28 cellular contexts compared by ENCODE assay signal in genomic region chr15:58509556-58509955, GRCh38.
"Had no signal": no experiment of that assay in that cellular context is flagged by ENCODE, and none has a peak within 500 bp of the region (broad histone marks: within the 10 kb centered on the region; RNA-seq: fewer than 3 reads in every experiment).

No MANE protein-coding gene starts in this region.

- H3K36me3 Mint-ChIP-seq: stimulated activated effector memory CD8-positive, alpha-beta T cell treated with anti-CD3 and anti-CD28 coated beads, Interleukin-12 subunit alpha, Interleukin-12 subunit beta, amount 100 ng/mL, for 72 hours; stimulated activated memory B cell treated with anti-CD40 and anti-IgM and Interleukin-4, amounts not matched to agents 10 μg/mL and 1 μg/mL and 100 μg/mL, for 72 hours; stimulated activated naive B cell treated with anti-CD40 and anti-IgM and Interleukin-4, amounts not matched to agents 10 μg/mL and 1 μg/mL and 100 μg/mL, for 72 hours; type B pancreatic cell had no signal

- H3K27ac ChIP-seq: stomach, suprapubic skin, testis, thoracic aorta, thyroid gland, tibial artery, tibial nerve, transverse colon, upper lobe of left lung, upper lobe of right lung, uterus, vagina had no signal

- H3K4me3 ChIP-seq: stomach, suprapubic skin, testis, thoracic aorta, thyroid gland, tibial artery, tibial nerve, transverse colon, upper lobe of left lung, upper lobe of right lung, uterus, vagina had no signal

- H3K27me3 ChIP-seq: stomach, suprapubic skin, testis, thyroid gland, tibial artery, tibial nerve, transverse colon, upper lobe of left lung, upper lobe of right lung, uterus, vagina had no signal

- ATAC-seq: stimulated activated effector memory CD8-positive, alpha-beta T cell treated with anti-CD3 and anti-CD28 coated beads, Interleukin-12 subunit alpha, Interleukin-12 subunit beta, amount 100 ng/mL, for 72 hours; stimulated activated memory B cell treated with anti-CD40 and anti-IgM and Interleukin-4, amounts not matched to agents 10 μg/mL and 1 μg/mL and 100 μg/mL, for 72 hours; stimulated activated naive B cell treated with anti-CD40 and anti-IgM and Interleukin-4, amounts not matched to agents 10 μg/mL and 1 μg/mL and 100 μg/mL, for 72 hours; stimulated activated naive CD8-positive, alpha-beta T cell treated with anti-CD3 and anti-CD28 coated beads, Interleukin-15, amount 100 ng/mL, for 72 hours; stimulated activated naive CD8-positive, alpha-beta T cell treated with anti-CD3 and anti-CD28 coated beads, Interleukin-15, Interleukin-2, amounts not matched to agents 100 U/mL and 50 U/mL, for 24 hours; upper lobe of right lung had no signal

- H3K36me3 ChIP-seq: stomach, suprapubic skin, thoracic aorta, thyroid gland, tibial artery, tibial nerve, transverse colon, upper lobe of left lung, upper lobe of right lung, uterus, vagina had no signal

- H3K9me3 Mint-ChIP-seq: stimulated activated effector memory CD8-positive, alpha-beta T cell treated with anti-CD3 and anti-CD28 coated beads, Interleukin-12 subunit alpha, Interleukin-12 subunit beta, amount 100 ng/mL, for 72 hours; stimulated activated memory B cell treated with anti-CD40 and anti-IgM and Interleukin-4, amounts not matched to agents 10 μg/mL and 1 μg/mL and 100 μg/mL, for 72 hours; stimulated activated naive B cell treated with anti-CD40 and anti-IgM and Interleukin-4, amounts not matched to agents 10 μg/mL and 1 μg/mL and 100 μg/mL, for 72 hours; stimulated activated naive CD8-positive, alpha-beta T cell treated with anti-CD3 and anti-CD28 coated beads, Interleukin-15, amount 100 ng/mL, for 72 hours; stimulated activated naive CD8-positive, alpha-beta T cell treated with anti-CD3 and anti-CD28 coated beads, Interleukin-15, Interleukin-2, amounts not matched to agents 100 ng/mL and 50 ng/mL, for 24 hours had no signal

- H3K9me3 ChIP-seq: stomach, suprapubic skin, testis, thoracic aorta, thyroid gland, tibial artery, tibial nerve, transverse colon, upper lobe of left lung, upper lobe of right lung, uterus, vagina had no signal

- DNase-seq: stimulated activated CD4-positive, alpha-beta T cell treated with anti-CD3 and anti-CD28 coated beads, Interleukin-2, amount 100 ng/mL, for 48 hours; stimulated activated CD4-positive, alpha-beta T cell treated with anti-CD3 and anti-CD28 coated beads, Interleukin-4, amount 100 ng/mL, for 1 hour; stimulated activated CD4-positive, alpha-beta T cell treated with anti-CD3 and anti-CD28 coated beads, Interleukin-4, amount 100 ng/mL, for 24 hours; stimulated activated CD4-positive, alpha-beta T cell treated with anti-CD3 and anti-CD28 coated beads, Interleukin-4, amount 100 ng/mL, for 4 hours; stimulated activated CD8-positive, alpha-beta memory T cell treated with anti-CD3 and anti-CD28 coated beads, Interleukin-4, amount 100 ng/mL, for 48 hours; stimulated activated naive B cell treated with anti-CD40 and anti-IgM and Interleukin-4, amounts not matched to agents 10 μg/mL and 1 μg/mL and 100 μg/mL, for 72 hours; stimulated activated naive CD4-positive, alpha-beta T cell; stimulated activated naive CD4-positive, alpha-beta T cell treated with Interleukin-2 at 50 U/mL for 16 hours; stimulated activated naive CD8-positive, alpha-beta T cell treated with anti-CD3 and anti-CD28 coated beads, Interleukin-15, amount 100 ng/mL, for 72 hours; stimulated activated naive CD8-positive, alpha-beta T cell treated with anti-CD3 and anti-CD28 coated beads, Interleukin-15, Interleukin-2, amounts not matched to agents 100 U/mL and 50 U/mL, for 24 hours; stomach; substantia nigra; testis; thyroid gland; tibial artery; transverse colon; trophoblast cell; upper lobe of left lung; upper lobe of right lung; uterus had no signal

- H3K4me1 ChIP-seq: testis, transverse colon, upper lobe of right lung, uterus had no signal

- H3K27ac Mint-ChIP-seq: stimulated activated effector memory CD8-positive, alpha-beta T cell treated with anti-CD3 and anti-CD28 coated beads, Interleukin-12 subunit alpha, Interleukin-12 subunit beta, amount 100 ng/mL, for 72 hours; stimulated activated memory B cell treated with anti-CD40 and anti-IgM and Interleukin-4, amounts not matched to agents 10 μg/mL and 1 μg/mL and 100 μg/mL, for 72 hours; stimulated activated naive B cell treated with anti-CD40 and anti-IgM and Interleukin-4, amounts not matched to agents 10 μg/mL and 1 μg/mL and 100 μg/mL, for 72 hours; stimulated activated naive CD8-positive, alpha-beta T cell treated with anti-CD3 and anti-CD28 coated beads, Interleukin-15, amount 100 ng/mL, for 72 hours; stimulated activated naive CD8-positive, alpha-beta T cell treated with anti-CD3 and anti-CD28 coated beads, Interleukin-15, Interleukin-2, amounts not matched to agents 100 ng/mL and 50 ng/mL, for 24 hours; type B pancreatic cell had no signal
